In genomic region chr7:157612664-157613561, GRCh38 we compare ENCODE assay signal across 8 cellular contexts.
DNase-seq lines count a peak whose midpoint lies in the region; ATAC-seq and TF ChIP-seq lines count a peak whose summit lies in the region.

No MANE protein-coding gene starts in this region.

- no peaks in the 10 kb centered on the region for H3K36me3 ChIP-seq in kidney epithelial cell (ENCODE audit: control insufficient read depth, insufficient read depth, low read length)

- intact Hi-C loops in activated T-helper 2 cell treated with anti-CD3 and anti-CD28 coated beads, Interferon-gamma antibody, Interleukin-2, Interleukin-4, amounts not matched to agents 10 μg/mL and 5 μg/mL and 100 μg/mL, durations not matched to agents 14 hours and 24 hours and 36 hours (cut with micrococcal nuclease) = loop anchor here (5.0 kb wide), 1 partner anchor 121 kb away; no protein-coding TSS in a partner anchor

- peaks cover 31% of the 10 kb centered on the region for H3K27me3 ChIP-seq in kidney epithelial cell (ENCODE audit: control insufficient read depth, insufficient read depth, low read length)

- peak; percentile 43 for DNase-seq in NCI-H2029 (lab: John Stamatoyannopoulos, UW)
- peak; percentile 65 for DNase-seq in activated T-helper 2 cell treated with anti-CD3 and anti-CD28 coated beads, Interferon-gamma antibody, Interleukin-2, Interleukin-4, amounts not matched to agents 10 μg/mL and 5 μg/mL and 100 μg/mL, durations not matched to agents 14 hours and 24 hours and 36 hours (ENCODE audit: low spot score)
- DNase-seq in kidney epithelial cell (ENCODE audit: low read depth) = no peak
- DNase-seq in stimulated activated CD4-positive, alpha-beta T cell treated with anti-CD3 and anti-CD28 coated beads, TNF-alpha, amount 100 ng/mL, for 4 hours (ENCODE audit: low read depth in 3 of 3) = peak; percentile 19 to 27 (median 21)
- DNase-seq in NCI-H774 (lab: John Stamatoyannopoulos, UW) = no peak
- DNase-seq in NCI-H2081 treated with DMSO at 0.1 percent for 48 hours (lab: John Stamatoyannopoulos, UW) = no peak
- DNase-seq in SHP77 treated with DMSO at 0.1 percent for 48 hours (lab: John Stamatoyannopoulos, UW) = no peak

- H3K9me3 Mint-ChIP-seq in activated T-helper 2 cell treated with anti-CD3 and anti-CD28 coated beads, Interferon-gamma antibody, Interleukin-2, Interleukin-4, amounts not matched to agents 10 μg/mL and 5 μg/mL and 100 μg/mL, durations not matched to agents 14 hours and 24 hours and 36 hours = no peaks in the 10 kb centered on the region

- H3K4me1 Mint-ChIP-seq in activated T-helper 2 cell treated with anti-CD3 and anti-CD28 coated beads, Interferon-gamma antibody, Interleukin-2, Interleukin-4, amounts not matched to agents 10 μg/mL and 5 μg/mL and 100 μg/mL, durations not matched to agents 14 hours and 24 hours and 36 hours (ENCODE audit: low read depth) = peaks cover 5% of the 10 kb centered on the region

- peak overlapping the region; percentile 50 for H3K27ac Mint-ChIP-seq in activated T-helper 2 cell treated with anti-CD3 and anti-CD28 coated beads, Interferon-gamma antibody, Interleukin-2, Interleukin-4, amounts not matched to agents 10 μg/mL and 5 μg/mL and 100 μg/mL, durations not matched to agents 14 hours and 24 hours and 36 hours

- H3K4me3 ChIP-seq in kidney epithelial cell (ENCODE audit: low read depth, low read length) = peak overlapping the region; percentile 22

- ATAC-seq in GM18868 (IDR thresholded peaks at IDR 0.05; ENCODE audit: unreplicated experiment) = peak; percentile 76

- no peaks in the 10 kb centered on the region for H3K36me3 Mint-ChIP-seq in activated T-helper 2 cell treated with anti-CD3 and anti-CD28 coated beads, Interferon-gamma antibody, Interleukin-2, Interleukin-4, amounts not matched to agents 10 μg/mL and 5 μg/mL and 100 μg/mL, durations not matched to agents 14 hours and 24 hours and 36 hours (ENCODE audit: low read depth)

- peaks cover 2% of the 10 kb centered on the region for H3K27me3 Mint-ChIP-seq in activated T-helper 2 cell treated with anti-CD3 and anti-CD28 coated beads, Interferon-gamma antibody, Interleukin-2, Interleukin-4, amounts not matched to agents 10 μg/mL and 5 μg/mL and 100 μg/mL, durations not matched to agents 14 hours and 24 hours and 36 hours (ENCODE audit: low read depth)

- TF ChIP-seq CTCF in kidney epithelial cell (IDR thresholded peaks at IDR 0.05; ENCODE audit: insufficient read depth, low read length, poor library complexity, severe bottlenecking) = no peak

- peak overlapping the region; percentile 81 for H3K4me3 Mint-ChIP-seq in activated T-helper 2 cell treated with anti-CD3 and anti-CD28 coated beads, Interferon-gamma antibody, Interleukin-2, Interleukin-4, amounts not matched to agents 10 μg/mL and 5 μg/mL and 100 μg/mL, durations not matched to agents 14 hours and 24 hours and 36 hours (ENCODE audit: low read depth)

Comparison
In these comparisons a context has a peak if more than half of its experiments do, and no peak if none do; other contexts are left out.
1. DNase-seq: peak in NCI-H2029 (single experiment), activated T-helper 2 cell treated with anti-CD3 and anti-CD28 coated beads, Interferon-gamma antibody, Interleukin-2, Interleukin-4, amounts not matched to agents 10 μg/mL and 5 μg/mL and 100 μg/mL, durations not matched to agents 14 hours and 24 hours and 36 hours (single experiment) and stimulated activated CD4-positive, alpha-beta T cell treated with anti-CD3 and anti-CD28 coated beads, TNF-alpha, amount 100 ng/mL, for 4 hours (3 of 3); none in kidney epithelial cell (single experiment), NCI-H774 (single experiment), NCI-H2081 treated with DMSO at 0.1 percent for 48 hours (single experiment) and SHP77 treated with DMSO at 0.1 percent for 48 hours (single experiment).